ENCODE assay signal across 1 cellular context in the genomic region with DNA sequence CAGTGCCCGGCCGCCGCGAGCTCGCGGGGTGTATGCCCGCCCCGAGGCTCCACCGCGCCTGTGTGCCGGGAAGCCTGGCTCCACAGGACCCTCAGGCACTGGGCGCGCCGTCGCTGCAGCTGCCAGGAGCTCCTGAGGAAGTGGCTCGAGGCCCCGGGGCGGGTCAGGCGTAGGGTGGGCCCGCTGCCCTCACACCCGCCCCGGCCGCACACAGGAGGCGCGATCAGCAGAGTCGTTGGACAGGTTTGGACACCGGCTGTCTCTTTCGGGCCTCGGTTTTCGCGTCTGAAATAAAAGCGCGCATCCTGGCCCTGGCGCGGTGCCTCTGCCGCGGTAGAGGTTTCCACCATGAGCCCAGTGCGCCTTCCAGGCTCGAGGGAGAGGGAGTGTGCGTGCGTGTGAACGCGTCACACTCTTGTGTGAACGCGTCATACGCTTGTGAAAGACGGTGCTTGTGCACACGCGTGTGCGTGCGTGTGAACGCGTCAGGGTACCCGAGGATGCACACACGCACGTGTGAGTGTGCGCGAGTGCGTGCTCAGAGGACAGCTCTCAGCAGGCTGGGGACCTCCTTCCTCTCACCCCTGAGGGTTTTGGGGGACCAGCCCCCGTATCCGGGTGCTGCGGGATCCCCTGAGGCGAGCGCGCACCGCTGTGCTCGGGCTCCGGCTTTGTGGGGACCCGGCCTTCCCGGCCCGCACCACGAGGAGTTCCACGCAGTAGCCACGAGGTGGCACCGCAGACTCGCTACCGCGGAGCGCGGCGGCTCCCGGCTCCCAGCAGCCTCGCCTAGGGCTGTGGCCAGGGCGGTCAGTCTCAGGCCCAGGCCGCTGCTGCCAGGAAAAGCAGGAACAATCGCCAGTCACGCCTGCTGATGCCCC.
TF ChIP-seq lines count a peak whose summit lies in the region.

No MANE protein-coding gene starts in this region.

TF ChIP-seq in K562, 482 proteins besides CTCF, POLR2A, EP300 and RAD21 (continued from another document and continues in another):
- TF ChIP-seq, protein P1, sequence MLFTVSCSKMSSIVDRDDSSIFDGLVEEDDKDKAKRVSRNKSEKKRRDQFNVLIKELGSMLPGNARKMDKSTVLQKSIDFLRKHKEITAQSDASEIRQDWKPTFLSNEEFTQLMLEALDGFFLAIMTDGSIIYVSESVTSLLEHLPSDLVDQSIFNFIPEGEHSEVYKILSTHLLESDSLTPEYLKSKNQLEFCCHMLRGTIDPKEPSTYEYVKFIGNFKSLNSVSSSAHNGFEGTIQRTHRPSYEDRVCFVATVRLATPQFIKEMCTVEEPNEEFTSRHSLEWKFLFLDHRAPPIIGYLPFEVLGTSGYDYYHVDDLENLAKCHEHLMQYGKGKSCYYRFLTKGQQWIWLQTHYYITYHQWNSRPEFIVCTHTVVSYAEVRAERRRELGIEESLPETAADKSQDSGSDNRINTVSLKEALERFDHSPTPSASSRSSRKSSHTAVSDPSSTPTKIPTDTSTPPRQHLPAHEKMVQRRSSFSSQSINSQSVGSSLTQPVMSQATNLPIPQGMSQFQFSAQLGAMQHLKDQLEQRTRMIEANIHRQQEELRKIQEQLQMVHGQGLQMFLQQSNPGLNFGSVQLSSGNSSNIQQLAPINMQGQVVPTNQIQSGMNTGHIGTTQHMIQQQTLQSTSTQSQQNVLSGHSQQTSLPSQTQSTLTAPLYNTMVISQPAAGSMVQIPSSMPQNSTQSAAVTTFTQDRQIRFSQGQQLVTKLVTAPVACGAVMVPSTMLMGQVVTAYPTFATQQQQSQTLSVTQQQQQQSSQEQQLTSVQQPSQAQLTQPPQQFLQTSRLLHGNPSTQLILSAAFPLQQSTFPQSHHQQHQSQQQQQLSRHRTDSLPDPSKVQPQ (CRISPR knock-in tag; IDR thresholded peaks at IDR 0.05; ENCODE audit: borderline replicate concordance), result no peak
- TF ChIP-seq MAZ (CRISPR knock-in tag; conservative IDR thresholded peaks at IDR 0.05 in 1 of 2, IDR thresholded peaks at IDR 0.05 in 1 of 2) (peak in 1 of 2 experiments; percentile 58; a peak in 2 of 4 replicates), NCOA2 (IDR thresholded peaks at IDR 0.05; ENCODE audit: partially characterized antibody in 2 of 2) (no peak), CTBP1 (IDR thresholded peaks at IDR 0.05; ENCODE audit: borderline replicate concordance) (peak; percentile 17; the same call in 1 of the 2 replicates), ZNF511 (CRISPR knock-in tag; IDR thresholded peaks at IDR 0.05) (no peak), MYC (IDR thresholded peaks at IDR 0.05; ENCODE audit: low read depth, low read length) (0 out of 2 replicates have a peak, but pooled peaks have one; percentile 26), MYC (CRISPR knock-in tag; IDR thresholded peaks at IDR 0.05; ENCODE audit: borderline replicate concordance, low read depth) (no peak), ZNF146 (CRISPR knock-in tag; IDR thresholded peaks at IDR 0.05; ENCODE audit: unreplicated experiment) (no peak), FOXK2 (conservative IDR thresholded peaks at IDR 0.05 in 1 of 2, IDR thresholded peaks at IDR 0.05 in 1 of 2; ENCODE audit: low read depth in 2 of 2) (no peak), ZNF253 (CRISPR knock-in tag; conservative IDR thresholded peaks at IDR 0.05) (no peak), RBM22 (IDR thresholded peaks at IDR 0.05; ENCODE audit: low read depth, low read length, poor library complexity, severe bottlenecking) (no peak), EZH2 (IDR thresholded peaks at IDR 0.05; ENCODE audit: borderline replicate concordance, low read depth, low read length) (no peak), ZNF785 (CRISPR knock-in tag; IDR thresholded peaks at IDR 0.05) (no peak), NUFIP1 (IDR thresholded peaks at IDR 0.05; ENCODE audit: partially characterized antibody) (no peak), ZNF274 (IDR thresholded peaks at IDR 0.05; ENCODE audit: borderline replicate concordance, low read depth, low read length) (no peak), FOXA1 (IDR thresholded peaks at IDR 0.05; ENCODE audit: borderline replicate concordance) (no peak), CHD2 (IDR thresholded peaks at IDR 0.05; ENCODE audit: low read depth, low read length) (no peak), ZNF766 (CRISPR knock-in tag; conservative IDR thresholded peaks at IDR 0.05) (no peak), PRMT5 (CRISPR knock-in tag; IDR thresholded peaks at IDR 0.05) (no peak), TBL1XR1 (IDR thresholded peaks at IDR 0.05; ENCODE audit: low read length in 2 of 2) (no peak), ZNF707 (CRISPR knock-in tag; conservative IDR thresholded peaks at IDR 0.05) (no peak), ZNF311 (CRISPR knock-in tag; IDR thresholded peaks at IDR 0.05) (no peak), SRSF7 (optimal IDR thresholded peaks at IDR 0.05; ENCODE audit: low read depth, low read length) (no peak), STAG1 (CRISPR knock-in tag; IDR thresholded peaks at IDR 0.05; ENCODE audit: borderline replicate concordance) (peak; percentile 84; the same call in 1 of the 2 replicates), MLLT1 (IDR thresholded peaks at IDR 0.05) (no peak), ELK3 (CRISPR knock-in tag; IDR thresholded peaks at IDR 0.05) (no peak), ZNF263 (CRISPR knock-in tag; IDR thresholded peaks at IDR 0.05; ENCODE audit: borderline replicate concordance) (no peak), ZNF764 (CRISPR knock-in tag; IDR thresholded peaks at IDR 0.05; ENCODE audit: low read depth) (no peak), E2F3 (CRISPR knock-in tag; IDR thresholded peaks at IDR 0.05) (no peak), RB1 (IDR thresholded peaks at IDR 0.05; ENCODE audit: low read depth) (peak; percentile 69), POLR2AphosphoS2 (IDR thresholded peaks at IDR 0.05; ENCODE audit: low read length) (no peak), SAFB2 (IDR thresholded peaks at IDR 0.05; ENCODE audit: borderline replicate concordance, low read depth, low read length, severe bottlenecking) (no peak), ZNF143 (CRISPR knock-in tag; IDR thresholded peaks at IDR 0.05) (no peak), BHLHE40 (IDR thresholded peaks at IDR 0.05; ENCODE audit: low read length) (0 out of 2 replicates have a peak, but pooled peaks have one; percentile 8), CSDE1 (IDR thresholded peaks at IDR 0.05) (no peak), XRCC5 (IDR thresholded peaks at IDR 0.05; ENCODE audit: low read depth, low read length) (no peak), ZZZ3 (IDR thresholded peaks at IDR 0.05) (no peak), SMARCA4 (IDR thresholded peaks at IDR 0.05) (no peak), POLR2H (tag; IDR thresholded peaks at IDR 0.05; ENCODE audit: low read depth) (no peak), U2AF2 (optimal IDR thresholded peaks at IDR 0.05; ENCODE audit: low read depth, low read length) (no peak)
- TF ChIP-seq, protein P2, sequence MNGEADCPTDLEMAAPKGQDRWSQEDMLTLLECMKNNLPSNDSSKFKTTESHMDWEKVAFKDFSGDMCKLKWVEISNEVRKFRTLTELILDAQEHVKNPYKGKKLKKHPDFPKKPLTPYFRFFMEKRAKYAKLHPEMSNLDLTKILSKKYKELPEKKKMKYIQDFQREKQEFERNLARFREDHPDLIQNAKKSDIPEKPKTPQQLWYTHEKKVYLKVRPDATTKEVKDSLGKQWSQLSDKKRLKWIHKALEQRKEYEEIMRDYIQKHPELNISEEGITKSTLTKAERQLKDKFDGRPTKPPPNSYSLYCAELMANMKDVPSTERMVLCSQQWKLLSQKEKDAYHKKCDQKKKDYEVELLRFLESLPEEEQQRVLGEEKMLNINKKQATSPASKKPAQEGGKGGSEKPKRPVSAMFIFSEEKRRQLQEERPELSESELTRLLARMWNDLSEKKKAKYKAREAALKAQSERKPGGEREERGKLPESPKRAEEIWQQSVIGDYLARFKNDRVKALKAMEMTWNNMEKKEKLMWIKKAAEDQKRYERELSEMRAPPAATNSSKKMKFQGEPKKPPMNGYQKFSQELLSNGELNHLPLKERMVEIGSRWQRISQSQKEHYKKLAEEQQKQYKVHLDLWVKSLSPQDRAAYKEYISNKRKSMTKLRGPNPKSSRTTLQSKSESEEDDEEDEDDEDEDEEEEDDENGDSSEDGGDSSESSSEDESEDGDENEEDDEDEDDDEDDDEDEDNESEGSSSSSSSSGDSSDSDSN (IDR thresholded peaks at IDR 0.05; ENCODE audit: borderline replicate concordance in 1 of 2, low read depth in 2 of 2, low read length in 2 of 2), result no peak
- TF ChIP-seq, protein P3, sequence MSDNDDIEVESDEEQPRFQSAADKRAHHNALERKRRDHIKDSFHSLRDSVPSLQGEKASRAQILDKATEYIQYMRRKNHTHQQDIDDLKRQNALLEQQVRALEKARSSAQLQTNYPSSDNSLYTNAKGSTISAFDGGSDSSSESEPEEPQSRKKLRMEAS (CRISPR knock-in tag; IDR thresholded peaks at IDR 0.05), result peak; percentile 36
- TF ChIP-seq, protein P4, sequence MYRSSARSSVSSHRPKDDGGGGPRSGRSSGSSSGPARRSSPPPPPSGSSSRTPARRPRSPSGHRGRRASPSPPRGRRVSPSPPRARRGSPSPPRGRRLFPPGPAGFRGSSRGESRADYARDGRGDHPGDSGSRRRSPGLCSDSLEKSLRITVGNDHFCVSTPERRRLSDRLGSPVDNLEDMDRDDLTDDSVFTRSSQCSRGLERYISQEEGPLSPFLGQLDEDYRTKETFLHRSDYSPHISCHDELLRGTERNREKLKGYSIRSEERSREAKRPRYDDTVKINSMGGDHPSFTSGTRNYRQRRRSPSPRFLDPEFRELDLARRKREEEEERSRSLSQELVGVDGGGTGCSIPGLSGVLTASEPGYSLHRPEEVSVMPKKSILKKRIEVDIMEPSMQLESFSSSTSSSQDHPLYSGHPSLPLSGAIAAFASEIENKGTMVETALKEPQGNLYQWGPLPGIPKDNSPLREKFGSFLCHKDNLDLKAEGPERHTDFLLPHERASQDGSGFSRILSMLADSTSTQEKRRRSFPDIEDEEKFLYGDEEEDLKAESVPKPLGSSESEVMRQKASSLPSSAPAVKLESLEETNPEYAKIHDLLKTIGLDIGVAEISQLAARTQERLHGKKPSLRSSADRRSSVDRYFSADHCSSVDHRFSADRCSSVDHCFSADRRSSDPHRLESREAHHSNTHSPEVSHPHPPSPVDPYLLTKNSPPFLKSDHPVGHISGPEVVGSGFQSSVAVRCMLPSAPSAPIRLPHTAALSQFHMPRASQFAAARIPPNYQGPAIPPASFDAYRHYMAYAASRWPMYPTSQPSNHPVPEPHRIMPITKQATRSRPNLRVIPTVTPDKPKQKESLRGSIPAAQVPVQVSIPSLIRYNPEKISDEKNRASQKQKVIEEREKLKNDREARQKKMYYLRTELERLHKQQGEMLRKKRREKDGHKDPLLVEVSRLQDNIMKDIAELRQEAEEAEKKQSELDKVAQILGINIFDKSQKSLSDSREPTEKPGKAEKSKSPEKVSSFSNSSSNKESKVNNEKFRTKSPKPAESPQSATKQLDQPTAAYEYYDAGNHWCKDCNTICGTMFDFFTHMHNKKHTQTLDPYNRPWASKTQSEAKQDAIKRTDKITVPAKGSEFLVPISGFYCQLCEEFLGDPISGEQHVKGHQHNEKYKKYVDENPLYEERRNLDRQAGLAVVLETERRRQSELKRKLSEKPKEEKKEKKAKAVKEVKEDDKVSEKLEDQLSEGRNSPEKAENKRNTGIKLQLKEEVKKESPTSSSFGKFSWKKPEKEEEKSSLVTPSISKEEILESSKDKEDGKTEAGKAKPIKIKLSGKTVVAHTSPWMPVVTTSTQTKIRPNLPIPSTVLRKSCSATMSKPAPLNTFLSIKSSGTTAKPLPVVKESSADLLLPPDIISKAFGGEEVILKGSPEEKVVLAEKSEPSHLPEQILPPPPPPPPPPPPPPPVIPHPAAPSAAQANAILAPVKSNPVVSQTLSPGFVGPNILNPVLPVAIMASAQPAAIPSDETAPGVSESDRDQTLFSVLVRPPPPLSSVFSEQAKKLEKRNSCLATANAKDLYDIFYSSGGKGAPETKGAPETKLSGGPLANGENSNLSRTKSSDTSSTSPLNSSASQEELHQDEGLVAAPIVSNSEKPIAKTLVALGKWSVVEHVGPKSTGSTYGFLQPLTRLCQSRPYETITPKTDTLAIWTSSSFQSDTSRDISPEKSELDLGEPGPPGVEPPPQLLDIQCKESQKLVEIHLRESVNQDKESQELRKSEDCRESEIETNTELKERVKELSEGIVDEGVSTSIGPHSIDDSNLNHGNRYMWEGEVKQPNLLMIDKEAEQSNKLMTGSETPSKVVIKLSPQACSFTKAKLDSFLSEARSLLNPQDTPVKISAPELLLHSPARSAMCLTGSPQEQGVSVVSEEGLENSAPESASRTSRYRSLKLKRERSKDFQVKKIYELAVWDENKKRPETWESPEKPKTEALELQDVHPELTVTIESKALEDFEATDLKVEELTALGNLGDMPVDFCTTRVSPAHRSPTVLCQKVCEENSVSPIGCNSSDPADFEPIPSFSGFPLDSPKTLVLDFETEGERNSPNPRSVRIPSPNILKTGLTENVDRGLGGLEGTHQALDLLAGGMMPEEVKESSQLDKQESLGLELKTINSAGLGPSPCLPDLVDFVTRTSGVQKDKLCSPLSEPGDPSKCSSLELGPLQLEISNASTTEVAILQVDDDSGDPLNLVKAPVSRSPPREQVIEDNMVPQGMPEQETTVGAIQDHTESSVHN (IDR thresholded peaks at IDR 0.05; ENCODE audit: borderline replicate concordance in 1 of 2, low read depth in 1 of 2), result no peak
- TF ChIP-seq, protein P5, sequence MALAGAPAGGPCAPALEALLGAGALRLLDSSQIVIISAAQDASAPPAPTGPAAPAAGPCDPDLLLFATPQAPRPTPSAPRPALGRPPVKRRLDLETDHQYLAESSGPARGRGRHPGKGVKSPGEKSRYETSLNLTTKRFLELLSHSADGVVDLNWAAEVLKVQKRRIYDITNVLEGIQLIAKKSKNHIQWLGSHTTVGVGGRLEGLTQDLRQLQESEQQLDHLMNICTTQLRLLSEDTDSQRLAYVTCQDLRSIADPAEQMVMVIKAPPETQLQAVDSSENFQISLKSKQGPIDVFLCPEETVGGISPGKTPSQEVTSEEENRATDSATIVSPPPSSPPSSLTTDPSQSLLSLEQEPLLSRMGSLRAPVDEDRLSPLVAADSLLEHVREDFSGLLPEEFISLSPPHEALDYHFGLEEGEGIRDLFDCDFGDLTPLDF (CRISPR knock-in tag; IDR thresholded peaks at IDR 0.05), result no peak
